ENCODE assay signal across 8 cellular contexts in the genomic region with DNA sequence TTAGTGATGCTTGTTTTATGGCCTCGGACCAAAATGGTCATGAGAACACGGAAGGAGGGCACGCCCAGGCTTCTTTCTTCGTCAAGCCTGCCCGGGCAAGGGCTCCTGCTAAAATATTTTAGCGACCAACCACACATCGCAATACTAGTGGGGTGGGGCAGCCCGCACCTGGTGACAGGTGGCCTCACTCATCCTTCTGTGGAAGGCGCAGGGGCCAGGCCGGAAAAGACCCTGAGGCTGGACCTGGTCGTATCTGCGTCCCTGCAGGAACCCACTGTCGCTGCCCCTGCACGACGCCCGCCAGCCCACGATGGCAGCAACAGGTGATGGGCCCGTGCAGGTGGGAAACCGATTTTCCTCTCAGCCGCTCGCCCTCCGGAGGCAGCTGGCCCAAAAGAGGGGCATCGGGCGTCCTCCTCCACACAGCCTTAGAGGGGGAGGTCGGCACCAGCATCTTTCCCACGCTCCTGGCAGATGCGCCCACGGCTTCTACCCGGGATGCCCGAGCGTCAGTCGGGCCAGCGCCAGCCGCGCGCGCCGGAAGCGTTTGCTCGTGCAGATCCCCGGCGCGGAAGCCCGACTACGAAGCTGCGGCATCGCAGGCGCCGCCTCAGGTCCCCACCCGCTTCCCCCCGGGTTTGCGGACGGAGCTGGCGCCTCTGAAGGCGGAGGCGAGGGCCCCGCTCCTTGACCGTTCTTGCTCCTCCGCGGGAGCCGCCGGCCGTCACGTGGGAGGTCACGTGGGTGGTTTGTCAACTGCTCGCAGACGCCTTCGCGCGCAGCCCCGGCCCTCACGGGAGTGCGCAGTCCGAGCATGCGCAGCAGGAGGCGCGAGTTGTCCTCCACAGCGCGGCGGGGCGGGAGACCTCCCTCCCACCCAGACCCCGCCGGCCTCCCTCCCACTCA. TPM values are rescaled to one million over a fixed set of nuclear protein-coding genes. Genes with fewer than 3 reads are reported as not detected.
DNase-seq lines count a peak whose midpoint lies in the region; ATAC-seq and TF ChIP-seq lines count a peak whose summit lies in the region.

No MANE protein-coding gene starts in this region.

- CTCF ChIA-PET in activated CD4-positive, alpha-beta T cell treated with anti-CD3 and anti-CD28 coated beads for 36 hours (lab: Charles Lee): interaction anchor here (0.6 to 1.2 kb wide), 5 partner anchors 9 to 96 kb away, joined by 3 to 4 read pairs (median 3); no protein-coding TSS in a partner anchor

- intact Hi-C loops in activated CD4-positive, alpha-beta T cell treated with anti-CD3 and anti-CD28 coated beads for 36 hours (cut with DNase I, micrococcal nuclease): loop anchor here (1.0 to 5.0 kb wide), 7 partner anchors 10 to 626 kb away; a partner anchor contains a TSS

- ATAC-seq in GM18870 (IDR thresholded peaks at IDR 0.05; ENCODE audit: unreplicated experiment) (peak; percentile 45), HG03280 (IDR thresholded peaks at IDR 0.05; ENCODE audit: unreplicated experiment) (peak; percentile 59)
- ATAC-seq in activated CD4-positive, alpha-beta T cell treated with anti-CD3 and anti-CD28 coated beads for 36 hours: peak; percentile 70

- H3K4me1 Mint-ChIP-seq in activated CD4-positive, alpha-beta T cell treated with anti-CD3 and anti-CD28 coated beads for 36 hours: peaks cover 14% of the 10 kb centered on the region
- H3K4me1 Mint-ChIP-seq in chondrocyte (ENCODE audit: low read depth): peaks cover 32% of the 10 kb centered on the region

- no peak for TF ChIP-seq CTCF in chondrocyte (IDR thresholded peaks at IDR 0.05)

- H3K4me3 Mint-ChIP-seq in activated CD4-positive, alpha-beta T cell treated with anti-CD3 and anti-CD28 coated beads for 36 hours: peak overlapping the region; percentile 76
- peak overlapping the region; percentile 82 for H3K4me3 Mint-ChIP-seq in chondrocyte (ENCODE audit: unreplicated experiment)

- POLR2A ChIA-PET in activated CD4-positive, alpha-beta T cell treated with anti-CD3 and anti-CD28 coated beads for 36 hours (lab: Charles Lee): no interaction called here

- in situ Hi-C loops in ACHN (cut with HindIII; ENCODE audit: low pct_ligation_motif_present, low pct_unique_long_range_greater_than_20kb, low sequenced_read_pairs): no loop called here

- H3K27ac Mint-ChIP-seq in activated CD4-positive, alpha-beta T cell treated with anti-CD3 and anti-CD28 coated beads for 36 hours: peak overlapping the region; percentile 70
- H3K27ac Mint-ChIP-seq in chondrocyte (ENCODE audit: unreplicated experiment): peak overlapping the region; percentile 54

- H3K27me3 Mint-ChIP-seq in activated CD4-positive, alpha-beta T cell treated with anti-CD3 and anti-CD28 coated beads for 36 hours: no peaks in the 10 kb centered on the region
- no peaks in the 10 kb centered on the region for H3K27me3 Mint-ChIP-seq in chondrocyte (ENCODE audit: low read depth)

- no peaks in the 10 kb centered on the region for H3K9me3 Mint-ChIP-seq in activated CD4-positive, alpha-beta T cell treated with anti-CD3 and anti-CD28 coated beads for 36 hours (ENCODE audit: low read depth)
- H3K9me3 Mint-ChIP-seq in chondrocyte (ENCODE audit: low read depth): no peaks in the 10 kb centered on the region

- no peaks in the 10 kb centered on the region for H3K36me3 Mint-ChIP-seq in activated CD4-positive, alpha-beta T cell treated with anti-CD3 and anti-CD28 coated beads for 36 hours (ENCODE audit: low read depth)
- H3K36me3 Mint-ChIP-seq in chondrocyte (ENCODE audit: low read depth): no peaks in the 10 kb centered on the region

- DNase-seq in ACHN: peak; percentile 95
- DNase-seq in NCI-H446 treated with DMSO at 0.1 percent for 48 hours (lab: John Stamatoyannopoulos, UW): peak; percentile 85
- DNase-seq in activated CD4-positive, alpha-beta T cell treated with anti-CD3 and anti-CD28 coated beads for 36 hours: peak; percentile 95
- DNase-seq in chondrocyte (ENCODE audit: low spot score): peak; percentile 99
- DNase-seq in kidney glomerular epithelial cell (lab: John Stamatoyannopoulos, UW): peak; percentile 51
- DNase-seq in stimulated activated CD4-positive, alpha-beta T cell treated with anti-CD3 and anti-CD28 coated beads, Interleukin-15, amount 100 ng/mL, for 1 hour (ENCODE audit: low read depth in 1 of 2, low spot score in 1 of 2): peak; percentile 77 to 82

RNA-seq across cellular contexts. Expression of a gene that starts 22.8 kb away (rescaled TPM):
- total RNA-seq in activated CD4-positive, alpha-beta T cell treated with anti-CD3 and anti-CD28 coated beads for 36 hours: 10 to 100 TPM; 58.1 to 75.4 TPM
- total RNA-seq in chondrocyte: 47.6 to 49.5 TPM (median 49.4 TPM) in 3 replicates

RNA-seq across cellular contexts. Expression of a gene that starts 38.2 kb away (rescaled TPM):
- 10 to 100 TPM; 65.4 to 85.9 TPM for total RNA-seq in activated CD4-positive, alpha-beta T cell treated with anti-CD3 and anti-CD28 coated beads for 36 hours
- total RNA-seq in chondrocyte: 56.0 to 68.9 TPM (median 64.1 TPM) in 3 replicates

RNA-seq across cellular contexts. Expression of a gene that starts 46.2 kb away (rescaled TPM):
- 100 to 1,000 TPM; 286 to 329 TPM for total RNA-seq in activated CD4-positive, alpha-beta T cell treated with anti-CD3 and anti-CD28 coated beads for 36 hours
- total RNA-seq in chondrocyte: 52.5 to 55.4 TPM (median 53.0 TPM) in 3 replicates

Comparison
In these comparisons a context has a peak if more than half of its experiments do, and no peak if none do; other contexts are left out.
1. Peak in every context shown above with its lines: DNase-seq and ATAC-seq.